ENCODE assay signal across 18 cellular contexts in genomic region chr1:162240643-162240976, GRCh38.
A peak's percentile ranks its signal among the peaks of the same experiment; 100 is the strongest.
DNase-seq lines count a peak whose midpoint lies in the region; TF ChIP-seq lines count a peak whose summit lies in the region.
"Had no signal": no experiment of that assay in that cellular context is flagged by ENCODE, and none has a peak within 500 bp of the region (broad histone marks: within the 10 kb centered on the region; RNA-seq: fewer than 3 reads in every experiment).

No MANE protein-coding gene starts in this region.

- in situ Hi-C loops in mammary epithelial cell (cut with MboI; ENCODE audit: low sequenced_read_pairs in 2 of 2), result no loop called here

- H3K36me3 Mint-ChIP-seq in MCF 10A (ENCODE audit: insufficient read depth, unreplicated experiment) (no peaks in the 10 kb centered on the region), nephron (ENCODE audit: low read depth) (no peaks in the 10 kb centered on the region)
- H3K36me3 Mint-ChIP-seq: CD14-positive monocyte; CD4-positive, alpha-beta memory T cell had no signal

- H3K27ac ChIP-seq in breast epithelium (peak overlapping the region; percentile 44 to 74), mammary epithelial cell (ENCODE audit: insufficient read depth, low read depth, low read length) (no peak overlapping the region), right atrium auricular region (no peak overlapping the region)
- H3K27ac ChIP-seq: BLaER1, HL-60 had no signal

- BruUV-seq in MCF 10A (replicated peaks; lab: Mats Ljungman, UMichigan) (no TSS peak), mammary epithelial cell (replicated peaks; lab: Mats Ljungman, UMichigan) (no TSS peak)

- no peaks in the 10 kb centered on the region for H4K20me1 ChIP-seq in mammary epithelial cell (ENCODE audit: insufficient read depth, low read length)
- H4K20me1 ChIP-seq: BLaER1 had no signal

- no peaks in the 10 kb centered on the region for H3K79me2 ChIP-seq in mammary epithelial cell (ENCODE audit: insufficient read depth, low read length)

- 50% methylated on average over 2 of the region's 3 CpGs for WGBS in mammary epithelial cell (ENCODE audit: low coverage, missing lambda C conversion rate)

- intact Hi-C loops in breast epithelium (cut with DNase I; ENCODE audit: low total_unique reads), result loop anchor here (1.0 kb wide), 1 partner anchor 21 kb away; no protein-coding TSS in a partner anchor
- intact Hi-C loops in MCF 10A (cut with micrococcal nuclease), result loop anchor here (1.0 kb wide), 1 partner anchor 152 kb away; no protein-coding TSS in a partner anchor
- intact Hi-C loops in mammary epithelial cell (cut with micrococcal nuclease), result no loop called here

- CTCF ChIA-PET in MCF 10A (lab: Yijun Ruan, JAX) (interaction anchor here (0.7 to 1.4 kb wide), 6 partner anchors 11 to 203 kb away, joined by 3 to 8 read pairs (median 4); no protein-coding TSS in a partner anchor), mammary epithelial cell (lab: Charles Lee; ENCODE audit: low non-redundant PET) (no interaction called here)

- H3K27me3 ChIP-seq in breast epithelium, result no peaks in the 10 kb centered on the region
- H3K27me3 ChIP-seq in mammary epithelial cell (ENCODE audit: insufficient read depth, low read length), result no peaks in the 10 kb centered on the region
- H3K27me3 ChIP-seq in right atrium auricular region, result no peaks in the 10 kb centered on the region
- H3K27me3 ChIP-seq: BLaER1 had no signal

- no peak overlapping the region for H3K4me3 Mint-ChIP-seq in MCF 10A (ENCODE audit: unreplicated experiment)
- H3K4me3 Mint-ChIP-seq in nephron, result no peak overlapping the region
- H3K4me3 Mint-ChIP-seq: CD14-positive monocyte; CD4-positive, alpha-beta memory T cell; H9 had no signal

- H3K4me1 Mint-ChIP-seq in MCF 10A (ENCODE audit: insufficient read depth, unreplicated experiment) (no peaks in the 10 kb centered on the region), nephron (peaks cover 44% of the 10 kb centered on the region)
- H3K4me1 Mint-ChIP-seq: CD4-positive, alpha-beta memory T cell had no signal

- no peak overlapping the region for H3K9ac ChIP-seq in mammary epithelial cell (ENCODE audit: insufficient read depth, low read length)
- H3K9ac ChIP-seq: BLaER1 had no signal

- dilution Hi-C loops in mammary epithelial cell (cut with HindIII; ENCODE audit: low sequenced_read_pairs), result no loop called here

- no peak overlapping the region for H3K4me2 ChIP-seq in mammary epithelial cell (ENCODE audit: insufficient read depth, low read depth, low read length)
- H3K4me2 ChIP-seq: BLaER1 had no signal

- H3K9me3 ChIP-seq in breast epithelium, result no peaks in the 10 kb centered on the region
- H3K9me3 ChIP-seq in mammary epithelial cell (replicated peaks; ENCODE audit: insufficient read depth, low read length), result no peaks in the 10 kb centered on the region
- H3K9me3 ChIP-seq in right atrium auricular region, result no peaks in the 10 kb centered on the region
- H3K9me3 ChIP-seq: BLaER1 had no signal

- H3K9me3 Mint-ChIP-seq in MCF 10A (ENCODE audit: unreplicated experiment), result no peaks in the 10 kb centered on the region
- H3K9me3 Mint-ChIP-seq in nephron, result no peaks in the 10 kb centered on the region
- H3K9me3 Mint-ChIP-seq: H9 had no signal

- peak overlapping the region; percentile 34 for H2AFZ ChIP-seq in mammary epithelial cell (ENCODE audit: low read depth, low read length)

- H3K27me3 Mint-ChIP-seq in MCF 10A (ENCODE audit: insufficient read depth, unreplicated experiment) (no peaks in the 10 kb centered on the region), nephron (ENCODE audit: low read depth) (no peaks in the 10 kb centered on the region)

- DNase-seq in breast epithelium (ENCODE audit: low spot score in 2 of 2) (no peak), MCF 10A (ENCODE audit: unreplicated experiment) (no peak), mammary epithelial cell (no peak), right atrium auricular region (ENCODE audit: low spot score) (no peak), NCI-H1436 treated with DMSO at 0.1 percent for 48 hours (lab: John Stamatoyannopoulos, UW) (no peak), activated T-cell treated with anti-CD3 and anti-CD28 coated beads for 4 hours (no peak)
- DNase-seq: 8988T; Calu3; CD4-positive, alpha-beta memory T cell; DND-41; EL; H9; IMR-90 had no signal

- POLR2A ChIA-PET in MCF 10A (lab: Yijun Ruan, JAX), result interaction anchor here (1.2 to 1.6 kb wide), 4 partner anchors 11 to 171 kb away, joined by 3 to 8 read pairs (median 4); partner anchors contain the start of gene NOS1AP

- H3K27ac Mint-ChIP-seq in MCF 10A (ENCODE audit: low read depth, unreplicated experiment) (no peak overlapping the region), nephron (peak overlapping the region in 2 of 3 experiments; percentile 57 to 87)
- H3K27ac Mint-ChIP-seq: CD14-positive monocyte; CD4-positive, alpha-beta memory T cell had no signal

- no peak for TF ChIP-seq POLR2A in breast epithelium (IDR thresholded peaks at IDR 0.05)

- no peak for TF ChIP-seq CTCF in breast epithelium (IDR thresholded peaks at IDR 0.05)
- no peak for TF ChIP-seq CTCF in MCF 10A (IDR thresholded peaks at IDR 0.05; ENCODE audit: unreplicated experiment)
- no peak for TF ChIP-seq CTCF in mammary epithelial cell (conservative IDR thresholded peaks at IDR 0.05 in 1 of 2, IDR thresholded peaks at IDR 0.05 in 1 of 2; ENCODE audit: extremely low read depth in 1 of 2, insufficient read depth in 1 of 2, low read depth in 1 of 2, low read length in 2 of 2)
- TF ChIP-seq CTCF in nephron (IDR thresholded peaks at IDR 0.05; ENCODE audit: unreplicated experiment in 3 of 3), result no peak
- no peak for TF ChIP-seq CTCF in right atrium auricular region (IDR thresholded peaks at IDR 0.05)

- no peak overlapping the region for H3K4me3 ChIP-seq in breast epithelium
- H3K4me3 ChIP-seq in mammary epithelial cell (replicated peaks in 1 of 3; ENCODE audit: insufficient read depth in 1 of 3, low read depth in 2 of 3, low read length in 3 of 3), result no peak overlapping the region
- H3K4me3 ChIP-seq in right atrium auricular region, result no peak overlapping the region
- H3K4me3 ChIP-seq: BLaER1, GM12878 had no signal

- H3K4me1 ChIP-seq in breast epithelium (peaks cover 0 to 6% of the 10 kb centered on the region in 2 donors), mammary epithelial cell (ENCODE audit: insufficient read depth, low read length) (peaks cover 11% of the 10 kb centered on the region), right atrium auricular region (peaks cover 0 to 10% of the 10 kb centered on the region in 2 donors)

- H3K36me3 ChIP-seq in breast epithelium, result no peaks in the 10 kb centered on the region
- H3K36me3 ChIP-seq in mammary epithelial cell (ENCODE audit: insufficient read depth, low read length), result no peaks in the 10 kb centered on the region
- H3K36me3 ChIP-seq in right atrium auricular region, result no peaks in the 10 kb centered on the region
- H3K36me3 ChIP-seq: BLaER1 had no signal

Comparison
In these comparisons a context has a peak if more than half of its experiments do, and no peak if none do; other contexts are left out.
1. H3K27ac ChIP-seq: peak in breast epithelium (2 of 2); none in mammary epithelial cell (single experiment) and right atrium auricular region (0 of 2).